3 cellular contexts compared by ENCODE assay signal in genomic region chr20:45950330-45950646, GRCh38.
TF ChIP-seq lines count a peak whose summit lies in the region.

No MANE protein-coding gene starts in this region.

TF ChIP-seq in SK-N-SH treated with all-trans-retinoic acid at 6 μM for 48 hours, 23 proteins besides CTCF, POLR2A, EP300 and RAD21:
- TF ChIP-seq CSRNP3 (CRISPR knock-in tag; IDR thresholded peaks at IDR 0.05) (no peak), BACH2 (CRISPR knock-in tag; IDR thresholded peaks at IDR 0.05; ENCODE audit: borderline replicate concordance) (no peak), GLIS3 (CRISPR knock-in tag; IDR thresholded peaks at IDR 0.05) (no peak), ESRRG (CRISPR knock-in tag; IDR thresholded peaks at IDR 0.05) (no peak)

TF ChIP-seq in SK-N-SH, 30 proteins besides CTCF, POLR2A, EP300 and RAD21:
- TF ChIP-seq CHD2 (IDR thresholded peaks at IDR 0.05; ENCODE audit: low read length, partially characterized antibody) (no peak), NRF1 (IDR thresholded peaks at IDR 0.05; ENCODE audit: low read depth, low read length) (no peak)

TF ChIP-seq in HCT116, 20 proteins besides CTCF, POLR2A, EP300 and RAD21:
- TF ChIP-seq FOSL1 (IDR thresholded peaks at IDR 0.05; ENCODE audit: low read depth) (no peak), EGR1 (IDR thresholded peaks at IDR 0.05; ENCODE audit: low read depth) (no peak), REST (IDR thresholded peaks at IDR 0.05; ENCODE audit: low read depth) (no peak), EZH2phosphoT487 (IDR thresholded peaks at IDR 0.05; ENCODE audit: borderline replicate concordance) (no peak), TCF7L2 (IDR thresholded peaks at IDR 0.05; ENCODE audit: borderline replicate concordance, extremely low read depth, insufficient read depth, insufficient read length) (no peak), ZFX (IDR thresholded peaks at IDR 0.05) (no peak), CEBPB (IDR thresholded peaks at IDR 0.05; ENCODE audit: low read depth) (no peak), ZBTB33 (IDR thresholded peaks at IDR 0.05; ENCODE audit: extremely low read depth, insufficient replicate concordance, low read length) (no peak)
TF ChIP-seq in HCT116: peak in this region for 0.
